ENCODE assay signal across 1 cellular context in genomic region chr4:60078984-60079383, GRCh38.
TF ChIP-seq lines count a peak whose summit lies in the region.

No MANE protein-coding gene starts in this region.

TF ChIP-seq in HepG2, 621 proteins besides CTCF, POLR2A, EP300 and RAD21 (continued from another document):
- TF ChIP-seq, protein P1, sequence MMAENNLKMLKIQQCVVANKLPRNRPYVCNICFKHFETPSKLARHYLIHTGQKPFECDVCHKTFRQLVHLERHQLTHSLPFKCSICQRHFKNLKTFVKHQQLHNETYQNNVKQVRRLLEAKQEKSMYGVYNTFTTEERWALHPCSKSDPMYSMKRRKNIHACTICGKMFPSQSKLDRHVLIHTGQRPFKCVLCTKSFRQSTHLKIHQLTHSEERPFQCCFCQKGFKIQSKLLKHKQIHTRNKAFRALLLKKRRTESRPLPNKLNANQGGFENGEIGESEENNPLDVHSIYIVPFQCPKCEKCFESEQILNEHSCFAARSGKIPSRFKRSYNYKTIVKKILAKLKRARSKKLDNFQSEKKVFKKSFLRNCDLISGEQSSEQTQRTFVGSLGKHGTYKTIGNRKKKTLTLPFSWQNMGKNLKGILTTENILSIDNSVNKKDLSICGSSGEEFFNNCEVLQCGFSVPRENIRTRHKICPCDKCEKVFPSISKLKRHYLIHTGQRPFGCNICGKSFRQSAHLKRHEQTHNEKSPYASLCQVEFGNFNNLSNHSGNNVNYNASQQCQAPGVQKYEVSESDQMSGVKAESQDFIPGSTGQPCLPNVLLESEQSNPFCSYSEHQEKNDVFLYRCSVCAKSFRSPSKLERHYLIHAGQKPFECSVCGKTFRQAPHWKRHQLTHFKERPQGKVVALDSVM (CRISPR knock-in tag; IDR thresholded peaks at IDR 0.05): no peak
- TF ChIP-seq KAT8 (CRISPR knock-in tag; IDR thresholded peaks at IDR 0.05) (no peak), MAFK (conservative IDR thresholded peaks at IDR 0.05 in 1 of 2, IDR thresholded peaks at IDR 0.05 in 1 of 2; ENCODE audit: low read length in 2 of 2) (peak; percentile 74 to 92)
